Comparison of ENCODE assay signal across 19 cellular contexts in genomic region chr10:130869179-130869841, GRCh38.
"Had no signal": no experiment of that assay in that cellular context is flagged by ENCODE, and none has a peak within 500 bp of the region (broad histone marks: within the 10 kb centered on the region; RNA-seq: fewer than 3 reads in every experiment).

No MANE protein-coding gene starts in this region.

- H3K4me3 ChIP-seq: hepatocyte, left lung, pancreas, testis, tibial artery had no signal

- ATAC-seq: effector memory CD8-positive, alpha-beta T cell; left lung; natural killer cell; pancreas; sciatic nerve; stimulated activated memory B cell treated with anti-CD40 and anti-IgM and Interleukin-4, amounts not matched to agents 10 μg/mL and 1 μg/mL and 100 μg/mL, for 72 hours; stimulated activated naive CD8-positive, alpha-beta T cell treated with anti-CD3 and anti-CD28 coated beads, Interleukin-15, Interleukin-2, amounts not matched to agents 100 U/mL and 50 U/mL, for 24 hours had no signal

- H3K36me3 ChIP-seq: left lung, pancreas, tibial artery had no signal

- FAIRE-seq: frontal cortex, kidney, pancreas, urothelium cell line had no signal

- H3K79me2 ChIP-seq: hepatocyte had no signal

- H2AFZ ChIP-seq: hepatocyte had no signal

- H3K9me3 ChIP-seq: left lung, pancreas, testis had no signal

- H3K4me2 ChIP-seq: hepatocyte had no signal

- H3K27ac ChIP-seq: hepatocyte, left lung, pancreas, testis, tibial artery had no signal

- DNase-seq: cortex of kidney; effector memory CD8-positive, alpha-beta T cell; kidney; left lung; mesenchymal stem cell; natural killer cell; occipital lobe; pancreas; retina; stimulated activated CD4-positive, alpha-beta T cell treated with anti-CD3 and anti-CD28 coated beads, Interleukin-4, amount 100 ng/mL, for 4 hours; stimulated activated naive CD8-positive, alpha-beta T cell treated with anti-CD3 and anti-CD28 coated beads, Interleukin-15, Interleukin-2, amounts not matched to agents 100 U/mL and 50 U/mL, for 24 hours; substantia nigra; testis; tibial artery had no signal

- H3K4me1 ChIP-seq: left lung, pancreas, testis, tibial artery had no signal

- H3K27me3 ChIP-seq: hepatocyte, pancreas, testis had no signal
